Comparison of ENCODE assay signal across 3 cellular contexts in genomic region chr1:218700666-218701065, GRCh38.
TF ChIP-seq lines count a peak whose summit lies in the region.

No MANE protein-coding gene starts in this region.

TF ChIP-seq in HepG2, 621 proteins besides CTCF, POLR2A, EP300 and RAD21:
- TF ChIP-seq SETDB1 (CRISPR knock-in tag; IDR thresholded peaks at IDR 0.05; ENCODE audit: borderline replicate concordance) (no peak), ZNF557 (CRISPR knock-in tag; IDR thresholded peaks at IDR 0.05) (no peak), KDM2A (CRISPR knock-in tag; IDR thresholded peaks at IDR 0.05; ENCODE audit: borderline replicate concordance, low read depth) (no peak), ZNF501 (CRISPR knock-in tag; IDR thresholded peaks at IDR 0.05) (no peak), TMF1 (CRISPR knock-in tag; IDR thresholded peaks at IDR 0.05; ENCODE audit: low read depth) (no peak), KLF16 (CRISPR knock-in tag; IDR thresholded peaks at IDR 0.05) (no peak), TBX2 (CRISPR knock-in tag; IDR thresholded peaks at IDR 0.05; ENCODE audit: borderline replicate concordance) (no peak), ZNF350 (CRISPR knock-in tag; IDR thresholded peaks at IDR 0.05; ENCODE audit: borderline replicate concordance, low read depth) (no peak), EEA1 (CRISPR knock-in tag; IDR thresholded peaks at IDR 0.05; ENCODE audit: borderline replicate concordance) (no peak), LBX2 (CRISPR knock-in tag; IDR thresholded peaks at IDR 0.05; ENCODE audit: borderline replicate concordance) (no peak), YEATS4 (CRISPR knock-in tag; IDR thresholded peaks at IDR 0.05; ENCODE audit: borderline replicate concordance) (no peak), MAFF (IDR thresholded peaks at IDR 0.05; ENCODE audit: low read depth, low read length) (peak; percentile 34; the same call in 1 of the 2 replicates), SOX13 (IDR thresholded peaks at IDR 0.05) (no peak), SOX13 (CRISPR knock-in tag; conservative IDR thresholded peaks at IDR 0.05 in 1 of 2, IDR thresholded peaks at IDR 0.05 in 1 of 2) (no peak), FOXA1 (IDR thresholded peaks at IDR 0.05) (no peak), FOXA1 (CRISPR knock-in tag; IDR thresholded peaks at IDR 0.05) (no peak), SNRNP70 (IDR thresholded peaks at IDR 0.05; ENCODE audit: low read depth, low read length) (no peak), MAFK (conservative IDR thresholded peaks at IDR 0.05 in 1 of 2, IDR thresholded peaks at IDR 0.05 in 1 of 2; ENCODE audit: low read length in 2 of 2) (peak; percentile 44 to 64)

TF ChIP-seq in IMR-90, 13 proteins besides CTCF, POLR2A, EP300 and RAD21:
- no peak for TF ChIP-seq CHD1 (IDR thresholded peaks at IDR 0.05; ENCODE audit: low read depth, low read length)
- TF ChIP-seq CEBPB (IDR thresholded peaks at IDR 0.05; ENCODE audit: low read depth, low read length) = no peak
- peak; percentile 46 for TF ChIP-seq MAFK (IDR thresholded peaks at IDR 0.05; ENCODE audit: low read depth, low read length)
- no peak for TF ChIP-seq RFX5 (IDR thresholded peaks at IDR 0.05; ENCODE audit: low read depth, low read length)
TF ChIP-seq in IMR-90: peak in this region for 1.

TF ChIP-seq in K562, 482 proteins besides CTCF, POLR2A, EP300 and RAD21:
- TF ChIP-seq TSHZ1 (CRISPR knock-in tag; IDR thresholded peaks at IDR 0.05) (no peak), ZNF3 (CRISPR knock-in tag; IDR thresholded peaks at IDR 0.05) (no peak), NFRKB (IDR thresholded peaks at IDR 0.05; ENCODE audit: low read depth) (no peak), ZNF316 (IDR thresholded peaks at IDR 0.05) (peak; percentile 28; the same call in 1 of the 2 replicates), SMAD2 (IDR thresholded peaks at IDR 0.05; ENCODE audit: low read depth, low read length) (no peak)
